In genomic region chrX:119573840-119574393, GRCh38 we compare ENCODE assay signal across 8 cellular contexts. TPM values are rescaled to one million over a fixed set of nuclear protein-coding genes. Genes with fewer than 3 reads are reported as not detected.
DNase-seq lines count a peak whose midpoint lies in the region; ATAC-seq and TF ChIP-seq lines count a peak whose summit lies in the region.

No MANE protein-coding gene starts in this region.

- no peaks in the 10 kb centered on the region for H3K36me3 Mint-ChIP-seq in CD4-positive, CD25-positive, alpha-beta regulatory T cell
- H3K36me3 Mint-ChIP-seq in activated B cell treated with CpG ODN at 0.5 μM for 24 hours (ENCODE audit: low read depth) (peaks cover 11% of the 10 kb centered on the region), neural progenitor cell (peaks cover 2% of the 10 kb centered on the region)

- peaks cover 5 to 28% (median 6%) of the 10 kb centered on the region in 4 donors for H3K4me1 Mint-ChIP-seq in CD4-positive, CD25-positive, alpha-beta regulatory T cell
- H3K4me1 Mint-ChIP-seq in activated B cell treated with CpG ODN at 0.5 μM for 24 hours (peaks cover 32% of the 10 kb centered on the region), neural progenitor cell (peaks cover 5% of the 10 kb centered on the region)

- H3K27ac ChIP-seq in CD4-positive, CD25-positive, alpha-beta regulatory T cell (ENCODE audit: insufficient read depth, low read length, poor library complexity, severe bottlenecking): peak overlapping the region; percentile 81
- no peak overlapping the region for H3K27ac ChIP-seq in neural progenitor cell

- H3K9me3 Mint-ChIP-seq in CD4-positive, CD25-positive, alpha-beta regulatory T cell: no peaks in the 10 kb centered on the region
- no peaks in the 10 kb centered on the region for H3K9me3 Mint-ChIP-seq in activated B cell treated with CpG ODN at 0.5 μM for 24 hours
- H3K9me3 Mint-ChIP-seq in neural progenitor cell: peaks cover 12% of the 10 kb centered on the region

- no peaks in the 10 kb centered on the region for H3K36me3 ChIP-seq in CD4-positive, CD25-positive, alpha-beta regulatory T cell (ENCODE audit: control insufficient read depth, insufficient read depth, low read length)
- H3K36me3 ChIP-seq in neural progenitor cell: peaks cover 8% of the 10 kb centered on the region

- H3K27ac Mint-ChIP-seq in CD4-positive, CD25-positive, alpha-beta regulatory T cell: peak overlapping the region; percentile 86 to 96 (median 87)
- H3K27ac Mint-ChIP-seq in activated B cell treated with CpG ODN at 0.5 μM for 24 hours (peak overlapping the region; percentile 91), neural progenitor cell (peak overlapping the region; percentile 58)

- no peaks in the 10 kb centered on the region for H3F3A ChIP-seq in neural progenitor cell (ENCODE audit: low read depth)

- no peak for ATAC-seq in CD4-positive, CD25-positive, alpha-beta regulatory T cell (ENCODE audit: low read depth in 2 of 2)
- peak; percentile 88 for ATAC-seq in GM19023 (IDR thresholded peaks at IDR 0.05; ENCODE audit: unreplicated experiment)
- ATAC-seq in HG03558 (IDR thresholded peaks at IDR 0.05; ENCODE audit: extremely low read depth, unreplicated experiment): peak; percentile 44
- ATAC-seq in activated B cell treated with CpG ODN at 0.5 μM for 24 hours (ENCODE audit: low read depth): peak; percentile 7

- peak in 1 of 3 donors; percentile 30 for DNase-seq in CD4-positive, CD25-positive, alpha-beta regulatory T cell
- no peak for DNase-seq in activated B cell treated with CpG ODN at 0.5 μM for 24 hours
- peak; percentile 48 for DNase-seq in fibroblast of villous mesenchyme (ENCODE audit: low read depth)
- DNase-seq in neural progenitor cell (ENCODE audit: low spot score): no peak
- no peak for DNase-seq in NCI-H2107 (lab: John Stamatoyannopoulos, UW)
- no peak for DNase-seq in NCI-H1105 treated with DMSO at 0.1 percent for 48 hours (lab: John Stamatoyannopoulos, UW)

- peak overlapping the region; percentile 88 to 95 (median 92) for H3K4me3 Mint-ChIP-seq in CD4-positive, CD25-positive, alpha-beta regulatory T cell
- H3K4me3 Mint-ChIP-seq in activated B cell treated with CpG ODN at 0.5 μM for 24 hours (peak overlapping the region; percentile 93), neural progenitor cell (peak overlapping the region; percentile 90)

- CTCF ChIA-PET in activated B cell treated with CpG ODN at 0.5 μM for 24 hours (lab: Charles Lee): interaction anchor here (0.6 to 1.3 kb wide), 3 partner anchors 9 to 57 kb away, joined by 3 to 6 read pairs (median 3); no protein-coding TSS in a partner anchor

- TF ChIP-seq CTCF in activated B cell treated with CpG ODN at 0.5 μM for 24 hours (IDR thresholded peaks at IDR 0.05) (no peak), fibroblast of villous mesenchyme (IDR thresholded peaks at IDR 0.05; ENCODE audit: insufficient read depth, low read depth, low read length) (no peak), neural progenitor cell (IDR thresholded peaks at IDR 0.05) (no peak)

- intact Hi-C loops in activated B cell treated with CpG ODN at 0.5 μM for 24 hours (cut with micrococcal nuclease): loop anchor here (1.0 to 2.0 kb wide), 6 partner anchors 9 to 297 kb away; partner anchors contain the start of genes NDUFA1, NKRF, RNF113A and SEPTIN6

- H3K27me3 ChIP-seq in CD4-positive, CD25-positive, alpha-beta regulatory T cell (ENCODE audit: control insufficient read depth, insufficient read depth, low read length): no peaks in the 10 kb centered on the region
- no peaks in the 10 kb centered on the region for H3K27me3 ChIP-seq in neural progenitor cell

- no peaks in the 10 kb centered on the region for H3K27me3 Mint-ChIP-seq in CD4-positive, CD25-positive, alpha-beta regulatory T cell
- H3K27me3 Mint-ChIP-seq in activated B cell treated with CpG ODN at 0.5 μM for 24 hours (no peaks in the 10 kb centered on the region), neural progenitor cell (ENCODE audit: insufficient read depth, low read depth) (peaks cover 7% of the 10 kb centered on the region)

- H4K20me1 ChIP-seq in neural progenitor cell (ENCODE audit: low read depth): no peaks in the 10 kb centered on the region

- peaks cover 19% of the 10 kb centered on the region for H3K4me1 ChIP-seq in CD4-positive, CD25-positive, alpha-beta regulatory T cell (ENCODE audit: control insufficient read depth, insufficient read depth, low read length, poor library complexity, severe bottlenecking)
- H3K4me1 ChIP-seq in neural progenitor cell: no peaks in the 10 kb centered on the region

- peak overlapping the region; percentile 82 for H2AFZ ChIP-seq in neural progenitor cell (replicated peaks)

- no peak overlapping the region for H3K9ac ChIP-seq in neural progenitor cell

- peak overlapping the region; percentile 75 for H3K4me3 ChIP-seq in CD4-positive, CD25-positive, alpha-beta regulatory T cell (ENCODE audit: low read depth, low read length)
- H3K4me3 ChIP-seq in fibroblast of villous mesenchyme (ENCODE audit: low read depth, low read length) (peak overlapping the region; percentile 71), neural progenitor cell (peak overlapping the region; percentile 72)

- H3K9me3 ChIP-seq in CD4-positive, CD25-positive, alpha-beta regulatory T cell (ENCODE audit: control insufficient read depth in 2 of 2, low read length in 2 of 2): no peaks in the 10 kb centered on the region
- H3K9me3 ChIP-seq in neural progenitor cell (ENCODE audit: low read depth): no peaks in the 10 kb centered on the region

- H3K79me2 ChIP-seq in neural progenitor cell (ENCODE audit: low read depth): peaks cover 21% of the 10 kb centered on the region

- H3K4me2 ChIP-seq in neural progenitor cell: peak overlapping the region; percentile 75

- POLR2A ChIA-PET in activated B cell treated with CpG ODN at 0.5 μM for 24 hours (lab: Charles Lee): interaction anchor here (0.5 to 2.9 kb wide), 27 partner anchors 9 to 279 kb away, joined by 3 to 48 read pairs (median 7); partner anchors contain the start of genes NKRF, RPL39, SEPTIN6 and SOWAHD

RNA-seq across cellular contexts. Expression of gene UBE2A, which starts 0.4 kb away (rescaled TPM):
- total RNA-seq in CD4-positive, CD25-positive, alpha-beta regulatory T cell: 80.1 TPM
- polyA plus RNA-seq in CD4-positive, CD25-positive, alpha-beta regulatory T cell: 10 to 100 TPM; 44.6 to 62.9 (median 55.8) TPM
- total RNA-seq in activated B cell treated with CpG ODN at 0.5 μM for 24 hours (65.9 and 73.5 TPM in 2 replicates), fibroblast of villous mesenchyme (35.1 and 41.9 TPM in 2 replicates), neural progenitor cell (ENCODE audit: low replicate concordance) (54.2 and 90.2 TPM in 2 replicates)

RNA-seq across cellular contexts. Expression of gene STEEP1, which starts 8.7 kb away (rescaled TPM):
- total RNA-seq in CD4-positive, CD25-positive, alpha-beta regulatory T cell: 23.9 TPM
- polyA plus RNA-seq in CD4-positive, CD25-positive, alpha-beta regulatory T cell: 10 to 100 TPM; 11.3 to 15.0 (median 13.3) TPM
- 27.5 and 32.0 TPM in 2 replicates for total RNA-seq in activated B cell treated with CpG ODN at 0.5 μM for 24 hours
- 26.8 and 32.5 TPM in 2 replicates for total RNA-seq in fibroblast of villous mesenchyme
- 34.7 and 53.5 TPM in 2 replicates for total RNA-seq in neural progenitor cell (ENCODE audit: low replicate concordance)

RNA-seq across cellular contexts. Expression of gene NKRF, which starts 32.3 kb away (rescaled TPM):
- 14.1 TPM for total RNA-seq in CD4-positive, CD25-positive, alpha-beta regulatory T cell
- 1 to 10 TPM; 3.4 to 6.9 (median 6.2) TPM for polyA plus RNA-seq in CD4-positive, CD25-positive, alpha-beta regulatory T cell
- 21.5 and 22.6 TPM in 2 replicates for total RNA-seq in activated B cell treated with CpG ODN at 0.5 μM for 24 hours
- 5.2 and 6.9 TPM in 2 replicates for total RNA-seq in fibroblast of villous mesenchyme
- 11.2 and 17.4 TPM in 2 replicates for total RNA-seq in neural progenitor cell (ENCODE audit: low replicate concordance)

Comparison
In these comparisons a context has a peak if more than half of its experiments do, and no peak if none do; other contexts are left out.
1. ATAC-seq: peak in GM19023 (single experiment), HG03558 (single experiment) and activated B cell treated with CpG ODN at 0.5 μM for 24 hours (single experiment); none in CD4-positive, CD25-positive, alpha-beta regulatory T cell (0 of 2).
2. Peak in every context shown above with its lines, with median percentiles within 50 percentile points of each other: H3K4me3 ChIP-seq, H3K27ac Mint-ChIP-seq and H3K4me3 Mint-ChIP-seq.